8 cellular contexts compared by ENCODE assay signal in the genomic region with DNA sequence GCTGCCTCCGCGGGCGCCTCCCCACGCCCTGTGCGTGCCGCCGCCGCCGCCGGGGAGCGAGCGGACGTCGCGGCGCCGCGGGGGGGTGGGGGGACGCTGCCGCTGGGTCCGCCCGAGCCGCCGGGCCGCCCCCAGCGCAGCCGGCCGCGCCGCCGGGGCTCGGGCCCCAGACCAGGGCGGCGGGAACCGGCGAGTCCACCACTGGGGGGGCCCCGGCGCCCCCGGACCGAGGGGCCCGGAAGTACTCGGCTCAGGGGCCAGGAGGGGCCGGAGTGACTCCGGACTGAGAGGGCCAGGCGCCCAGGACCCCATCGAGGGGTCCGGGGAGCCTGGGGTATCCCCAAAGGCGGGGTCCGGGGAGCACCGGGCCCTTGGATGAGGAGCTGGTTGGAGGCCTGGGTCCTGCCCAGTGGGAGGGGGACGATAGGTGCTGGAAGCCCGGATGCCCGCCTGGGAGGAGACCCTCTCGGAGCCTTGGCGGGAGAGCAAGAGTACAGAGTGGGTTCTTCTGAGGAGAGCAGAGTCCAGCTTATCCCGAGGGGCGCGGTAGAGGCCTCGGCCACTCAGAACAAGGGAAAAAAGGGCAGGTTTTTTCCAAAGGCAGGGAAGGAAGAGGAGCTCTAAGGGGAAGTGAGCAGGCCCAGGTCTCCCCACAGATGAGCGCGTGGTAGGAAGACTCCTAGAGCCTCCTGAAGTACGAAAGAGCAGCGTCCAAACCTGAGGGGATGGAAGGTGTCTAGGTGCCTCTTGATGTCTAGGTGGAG. TPM values are rescaled to one million over a fixed set of nuclear protein-coding genes. Genes with fewer than 3 reads are reported as not detected.
DNase-seq lines count a peak whose midpoint lies in the region; ATAC-seq and TF ChIP-seq lines count a peak whose summit lies in the region.

No MANE protein-coding gene starts in this region.

- no peak for TF ChIP-seq CTCF in AG04450 (IDR thresholded peaks at IDR 0.05; ENCODE audit: low read depth, low read length)
- TF ChIP-seq CTCF in endodermal cell (conservative IDR thresholded peaks at IDR 0.05) = no peak

- DNase-seq in AG04450 (ENCODE audit: low read depth, low spot score) (no peak), NCI-H82 (lab: John Stamatoyannopoulos, UW) (peak; percentile 67), endodermal cell (peak; percentile 79)
- peak; percentile 65 for DNase-seq in activated CD8-positive, alpha-beta memory T cell treated with anti-CD3 and anti-CD28 coated beads, Interleukin-2, amount 10 ng/mL, durations not matched to agents 7 days and 5 days
- peak; percentile 19 to 79 (median 67) for DNase-seq in stimulated activated naive CD4-positive, alpha-beta T cell (lab: John Stamatoyannopoulos, UW)

- H3K36me3 ChIP-seq in endodermal cell (ENCODE audit: control insufficient read depth, insufficient read depth, low read length) = peaks cover 2% of the 10 kb centered on the region
- no peaks in the 10 kb centered on the region for H3K36me3 ChIP-seq in muscle layer of colon (ENCODE audit: insufficient read depth, low read length)

- H3K27me3 Mint-ChIP-seq in activated CD8-positive, alpha-beta memory T cell treated with anti-CD3 and anti-CD28 coated beads, Interleukin-2, amount 10 ng/mL, durations not matched to agents 7 days and 5 days = no peaks in the 10 kb centered on the region
- peaks cover 3% of the 10 kb centered on the region for H3K27me3 Mint-ChIP-seq in endodermal cell (ENCODE audit: insufficient read depth)

- ATAC-seq in GM18520 (IDR thresholded peaks at IDR 0.05; ENCODE audit: unreplicated experiment) (peak; percentile 32), HG03045 (IDR thresholded peaks at IDR 0.05; ENCODE audit: unreplicated experiment) (peak; percentile 56)
- peak; percentile 68 for ATAC-seq in activated CD8-positive, alpha-beta memory T cell treated with anti-CD3 and anti-CD28 coated beads, Interleukin-2, amount 10 ng/mL, durations not matched to agents 7 days and 5 days

- no peaks in the 10 kb centered on the region for H3K9me3 Mint-ChIP-seq in activated CD8-positive, alpha-beta memory T cell treated with anti-CD3 and anti-CD28 coated beads, Interleukin-2, amount 10 ng/mL, durations not matched to agents 7 days and 5 days (ENCODE audit: low read depth)
- H3K9me3 Mint-ChIP-seq in endodermal cell = no peaks in the 10 kb centered on the region

- peak overlapping the region; percentile 95 for H3K4me3 Mint-ChIP-seq in activated CD8-positive, alpha-beta memory T cell treated with anti-CD3 and anti-CD28 coated beads, Interleukin-2, amount 10 ng/mL, durations not matched to agents 7 days and 5 days
- peak overlapping the region; percentile 76 for H3K4me3 Mint-ChIP-seq in endodermal cell

- H3K27ac ChIP-seq in AG04450 (ENCODE audit: low read depth, low read length) (peak overlapping the region; percentile 93), endodermal cell (ENCODE audit: low read depth, low read length) (peak overlapping the region; percentile 90), muscle layer of colon (ENCODE audit: low read depth, low read length) (peak overlapping the region; percentile 98)

- peak overlapping the region; percentile 90 for H3K9ac ChIP-seq in endodermal cell (ENCODE audit: extremely low read depth, low read length, poor library complexity, severe bottlenecking)
- H3K9ac ChIP-seq in muscle layer of colon (ENCODE audit: low read length) = peak overlapping the region; percentile 95

- peaks cover 6% of the 10 kb centered on the region for H3K36me3 Mint-ChIP-seq in activated CD8-positive, alpha-beta memory T cell treated with anti-CD3 and anti-CD28 coated beads, Interleukin-2, amount 10 ng/mL, durations not matched to agents 7 days and 5 days
- H3K36me3 Mint-ChIP-seq in endodermal cell (ENCODE audit: low read depth) = peaks cover 10% of the 10 kb centered on the region

- POLR2A ChIA-PET in AG04450 (lab: Yijun Ruan, JAX) = interaction anchor here (1.3 to 4.4 kb wide), 4 partner anchors 21 to 67 kb away, joined by 3 to 40 read pairs (median 13); partner anchors contain the start of genes RNU11, TAF12 and YTHDF2

- peaks cover 14% of the 10 kb centered on the region for H3K4me1 Mint-ChIP-seq in activated CD8-positive, alpha-beta memory T cell treated with anti-CD3 and anti-CD28 coated beads, Interleukin-2, amount 10 ng/mL, durations not matched to agents 7 days and 5 days
- peaks cover 18% of the 10 kb centered on the region for H3K4me1 Mint-ChIP-seq in endodermal cell

- CTCF ChIA-PET in AG04450 (lab: Charles Lee) = interaction anchor here (2.6 kb wide), 1 partner anchor 67 kb away, joined by 20 read pairs; the partner anchor contains the start of gene YTHDF2
- CTCF ChIA-PET in activated CD8-positive, alpha-beta memory T cell treated with anti-CD3 and anti-CD28 coated beads, Interleukin-2, amount 10 ng/mL, durations not matched to agents 7 days and 5 days (lab: Charles Lee) = interaction anchor here (1.1 to 2.7 kb wide), 4 partner anchors 21 to 421 kb away, joined by 6 to 29 read pairs (median 12); partner anchors contain the start of genes RNU11, TAF12 and YTHDF2

- H3K9me3 ChIP-seq in AG04450 (ENCODE audit: control insufficient read depth, insufficient read depth, low read length) (no peaks in the 10 kb centered on the region; the same call in 1 of the 2 replicates), endodermal cell (ENCODE audit: control insufficient read depth, low read length) (no peaks in the 10 kb centered on the region), muscle layer of colon (ENCODE audit: low read length) (no peaks in the 10 kb centered on the region)

- H3K27me3 ChIP-seq in AG04450 (ENCODE audit: control insufficient read depth, insufficient read depth, low read length) (no peaks in the 10 kb centered on the region), endodermal cell (ENCODE audit: control insufficient read depth, insufficient read depth, low read length, poor library complexity, severe bottlenecking) (no peaks in the 10 kb centered on the region), muscle layer of colon (ENCODE audit: control insufficient read depth in 1 of 2, insufficient read depth in 2 of 2, low read length in 2 of 2) (no peaks in the 10 kb centered on the region)

- 2 to 9% methylated on average over 21 to 63 of the region's 63 CpGs for whole genome bisulfite sequencing in endodermal cell (ENCODE audit: insufficient coverage in 1 of 2, insufficient read length in 1 of 2), 2 experiments

- no peaks in the 10 kb centered on the region for H3K4me1 ChIP-seq in endodermal cell (ENCODE audit: control insufficient read depth, insufficient read depth, low read length)
- peaks cover 11% of the 10 kb centered on the region for H3K4me1 ChIP-seq in muscle layer of colon (ENCODE audit: insufficient read depth, low read length)

- H3K4me3 ChIP-seq in AG04450 (ENCODE audit: low read depth, low read length) (peak overlapping the region; percentile 75), endodermal cell (ENCODE audit: low read length) (peak overlapping the region; percentile 88), muscle layer of colon (ENCODE audit: low read depth in 1 of 2, low read length in 2 of 2) (peak overlapping the region; percentile 89 to 93)

- H3K27ac Mint-ChIP-seq in activated CD8-positive, alpha-beta memory T cell treated with anti-CD3 and anti-CD28 coated beads, Interleukin-2, amount 10 ng/mL, durations not matched to agents 7 days and 5 days = peak overlapping the region; percentile 99
- H3K27ac Mint-ChIP-seq in endodermal cell = peak overlapping the region; percentile 81

RNA-seq across cellular contexts. Expression of gene GMEB1, which starts 0.6 kb away (rescaled TPM):
- polyA plus RNA-seq in AG04450 (2011; rRNA removed) = 6.2 and 6.5 TPM in 2 replicates
- 9.9 and 11.9 TPM in 2 replicates for polyA minus RNA-seq in AG04450 (2011; rRNA and poly(A)+ RNA removed)
- 10 to 100 TPM; 33.0 to 38.2 TPM for total RNA-seq in activated CD8-positive, alpha-beta memory T cell treated with anti-CD3 and anti-CD28 coated beads, Interleukin-2, amount 10 ng/mL, durations not matched to agents 7 days and 5 days
- total RNA-seq in endodermal cell = 10 to 100 TPM; 24.6 to 29.2 TPM
- 12.8 TPM for polyA plus RNA-seq in endodermal cell (2013, experiment 1 of 2)
- 15.5 TPM for polyA plus RNA-seq in endodermal cell (2013, experiment 2 of 2)

RNA-seq across cellular contexts. Expression of gene RNU11, which starts 20.7 kb away (rescaled TPM):
- polyA plus RNA-seq in AG04450 (2011; rRNA removed) = not detected in 2 replicates
- polyA minus RNA-seq in AG04450 (2011; rRNA and poly(A)+ RNA removed) = not detected in 2 replicates
- not detected for total RNA-seq in activated CD8-positive, alpha-beta memory T cell treated with anti-CD3 and anti-CD28 coated beads, Interleukin-2, amount 10 ng/mL, durations not matched to agents 7 days and 5 days
- total RNA-seq in endodermal cell = not detected
- 4,629 TPM for polyA plus RNA-seq in endodermal cell (2013, experiment 1 of 2)
- polyA plus RNA-seq in endodermal cell (2013, experiment 2 of 2) = 4,613 TPM

RNA-seq across cellular contexts. Expression of gene TAF12, which starts 26.3 kb away (rescaled TPM):
- polyA plus RNA-seq in AG04450 (2011; rRNA removed) = 50.2 and 54.2 TPM in 2 replicates
- polyA minus RNA-seq in AG04450 (2011; rRNA and poly(A)+ RNA removed) = 15.7 and 19.0 TPM in 2 replicates
- total RNA-seq in activated CD8-positive, alpha-beta memory T cell treated with anti-CD3 and anti-CD28 coated beads, Interleukin-2, amount 10 ng/mL, durations not matched to agents 7 days and 5 days = 10 to 100 TPM; 30.4 to 33.0 TPM
- total RNA-seq in endodermal cell = 10 to 100 TPM; 29.3 to 39.5 TPM
- polyA plus RNA-seq in endodermal cell (2013, experiment 1 of 2) = 26.1 TPM
- polyA plus RNA-seq in endodermal cell (2013, experiment 2 of 2) = 24.0 TPM
